1 cellular context compared by ENCODE assay signal in genomic region chr3:166263460-166263859, GRCh38.
TF ChIP-seq lines count a peak whose summit lies in the region.

No MANE protein-coding gene starts in this region.

TF ChIP-seq in neural cell, 6 proteins besides CTCF, POLR2A, EP300 and RAD21 (continued from another document):
- TF ChIP-seq REST (IDR thresholded peaks at IDR 0.05; ENCODE audit: borderline replicate concordance) = no peak
- no peak for TF ChIP-seq TAF1 (IDR thresholded peaks at IDR 0.05; ENCODE audit: low read depth)
- TF ChIP-seq SMC3 (conservative IDR thresholded peaks at IDR 0.05; ENCODE audit: poor library complexity) = no peak
TF ChIP-seq in neural cell: peak in this region for 0.
